Comparison of ENCODE assay signal across 1 cellular context in the genomic region with DNA sequence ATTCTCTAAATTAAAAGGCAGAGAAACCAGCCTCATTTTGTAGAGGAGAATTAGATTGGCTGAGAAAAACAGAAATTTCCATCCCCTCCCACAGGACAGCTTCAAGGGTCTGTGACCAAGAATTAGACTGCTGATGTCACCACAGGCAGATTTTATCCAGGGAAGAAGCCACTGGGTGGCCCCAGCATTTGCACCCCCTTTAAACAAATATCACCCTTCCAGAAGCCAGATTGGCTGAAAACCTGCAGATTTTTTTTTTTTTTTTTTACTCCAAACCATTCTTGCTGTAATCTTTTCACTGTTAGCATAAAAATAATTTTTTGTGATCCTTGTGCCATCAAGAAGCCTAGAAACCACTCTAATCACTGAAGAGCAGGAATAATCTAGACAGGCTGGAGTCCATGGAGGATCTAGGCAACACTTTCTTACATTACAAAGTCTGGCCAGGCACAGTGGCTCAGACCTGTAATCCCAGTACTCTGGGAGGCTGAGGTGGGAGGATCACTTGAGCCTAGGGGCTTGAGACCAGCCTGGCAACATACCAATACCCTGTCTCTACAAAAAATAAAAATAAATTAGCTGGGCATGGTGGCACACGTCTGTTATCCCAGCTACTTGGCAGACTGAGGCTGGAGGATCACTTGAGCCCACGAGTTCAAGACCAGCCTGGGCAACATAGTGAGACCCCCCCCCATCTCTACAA.
TF ChIP-seq lines count a peak whose summit lies in the region.

No MANE protein-coding gene starts in this region.

TF ChIP-seq in HEK293, 187 proteins besides CTCF, POLR2A, EP300 and RAD21 (continued from another document):
- TF ChIP-seq, protein P1, sequence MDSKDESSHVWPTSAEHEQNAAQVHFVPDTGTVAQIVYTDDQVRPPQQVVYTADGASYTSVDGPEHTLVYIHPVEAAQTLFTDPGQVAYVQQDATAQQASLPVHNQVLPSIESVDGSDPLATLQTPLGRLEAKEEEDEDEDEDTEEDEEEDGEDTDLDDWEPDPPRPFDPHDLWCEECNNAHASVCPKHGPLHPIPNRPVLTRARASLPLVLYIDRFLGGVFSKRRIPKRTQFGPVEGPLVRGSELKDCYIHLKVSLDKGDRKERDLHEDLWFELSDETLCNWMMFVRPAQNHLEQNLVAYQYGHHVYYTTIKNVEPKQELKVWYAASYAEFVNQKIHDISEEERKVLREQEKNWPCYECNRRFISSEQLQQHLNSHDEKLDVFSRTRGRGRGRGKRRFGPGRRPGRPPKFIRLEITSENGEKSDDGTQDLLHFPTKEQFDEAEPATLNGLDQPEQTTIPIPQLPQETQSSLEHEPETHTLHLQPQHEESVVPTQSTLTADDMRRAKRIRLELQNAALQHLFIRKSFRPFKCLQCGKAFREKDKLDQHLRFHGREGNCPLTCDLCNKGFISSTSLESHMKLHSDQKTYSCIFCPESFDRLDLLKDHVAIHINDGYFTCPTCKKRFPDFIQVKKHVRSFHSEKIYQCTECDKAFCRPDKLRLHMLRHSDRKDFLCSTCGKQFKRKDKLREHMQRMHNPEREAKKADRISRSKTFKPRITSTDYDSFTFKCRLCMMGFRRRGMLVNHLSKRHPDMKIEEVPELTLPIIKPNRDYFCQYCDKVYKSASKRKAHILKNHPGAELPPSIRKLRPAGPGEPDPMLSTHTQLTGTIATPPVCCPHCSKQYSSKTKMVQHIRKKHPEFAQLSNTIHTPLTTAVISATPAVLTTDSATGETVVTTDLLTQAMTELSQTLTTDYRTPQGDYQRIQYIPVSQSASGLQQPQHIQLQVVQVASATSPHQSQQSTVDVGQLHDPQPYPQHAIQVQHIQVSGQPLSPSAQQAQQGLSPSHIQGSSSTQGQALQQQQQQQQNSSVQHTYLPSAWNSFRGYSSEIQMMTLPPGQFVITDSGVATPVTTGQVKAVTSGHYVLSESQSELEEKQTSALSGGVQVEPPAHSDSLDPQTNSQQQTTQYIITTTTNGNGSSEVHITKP (tag by site-specific recombination; IDR thresholded peaks at IDR 0.05), result no peak
- TF ChIP-seq GLI4 (tag by site-specific recombination; IDR thresholded peaks at IDR 0.05), result no peak
- no peak for TF ChIP-seq SP7 (tag by site-specific recombination; IDR thresholded peaks at IDR 0.05)
- no peak for TF ChIP-seq ZNF658 (tag by site-specific recombination; IDR thresholded peaks at IDR 0.05)
- peak; percentile 24; the same call in 1 of the 2 replicates for TF ChIP-seq ZNF335 (tag by site-specific recombination; conservative IDR thresholded peaks at IDR 0.05)
- TF ChIP-seq ZNF174 (tag by site-specific recombination; IDR thresholded peaks at IDR 0.05), result no peak
- TF ChIP-seq ZNF707 (tag by site-specific recombination; IDR thresholded peaks at IDR 0.05), result no peak
- TF ChIP-seq, protein P2, sequence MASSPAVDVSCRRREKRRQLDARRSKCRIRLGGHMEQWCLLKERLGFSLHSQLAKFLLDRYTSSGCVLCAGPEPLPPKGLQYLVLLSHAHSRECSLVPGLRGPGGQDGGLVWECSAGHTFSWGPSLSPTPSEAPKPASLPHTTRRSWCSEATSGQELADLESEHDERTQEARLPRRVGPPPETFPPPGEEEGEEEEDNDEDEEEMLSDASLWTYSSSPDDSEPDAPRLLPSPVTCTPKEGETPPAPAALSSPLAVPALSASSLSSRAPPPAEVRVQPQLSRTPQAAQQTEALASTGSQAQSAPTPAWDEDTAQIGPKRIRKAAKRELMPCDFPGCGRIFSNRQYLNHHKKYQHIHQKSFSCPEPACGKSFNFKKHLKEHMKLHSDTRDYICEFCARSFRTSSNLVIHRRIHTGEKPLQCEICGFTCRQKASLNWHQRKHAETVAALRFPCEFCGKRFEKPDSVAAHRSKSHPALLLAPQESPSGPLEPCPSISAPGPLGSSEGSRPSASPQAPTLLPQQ (tag by site-specific recombination; IDR thresholded peaks at IDR 0.05), result peak; percentile 85
- TF ChIP-seq ZNF791 (tag by site-specific recombination; IDR thresholded peaks at IDR 0.05), result no peak
- TF ChIP-seq ZNF10 (tag by site-specific recombination; IDR thresholded peaks at IDR 0.05), result no peak
- TF ChIP-seq, protein P3, sequence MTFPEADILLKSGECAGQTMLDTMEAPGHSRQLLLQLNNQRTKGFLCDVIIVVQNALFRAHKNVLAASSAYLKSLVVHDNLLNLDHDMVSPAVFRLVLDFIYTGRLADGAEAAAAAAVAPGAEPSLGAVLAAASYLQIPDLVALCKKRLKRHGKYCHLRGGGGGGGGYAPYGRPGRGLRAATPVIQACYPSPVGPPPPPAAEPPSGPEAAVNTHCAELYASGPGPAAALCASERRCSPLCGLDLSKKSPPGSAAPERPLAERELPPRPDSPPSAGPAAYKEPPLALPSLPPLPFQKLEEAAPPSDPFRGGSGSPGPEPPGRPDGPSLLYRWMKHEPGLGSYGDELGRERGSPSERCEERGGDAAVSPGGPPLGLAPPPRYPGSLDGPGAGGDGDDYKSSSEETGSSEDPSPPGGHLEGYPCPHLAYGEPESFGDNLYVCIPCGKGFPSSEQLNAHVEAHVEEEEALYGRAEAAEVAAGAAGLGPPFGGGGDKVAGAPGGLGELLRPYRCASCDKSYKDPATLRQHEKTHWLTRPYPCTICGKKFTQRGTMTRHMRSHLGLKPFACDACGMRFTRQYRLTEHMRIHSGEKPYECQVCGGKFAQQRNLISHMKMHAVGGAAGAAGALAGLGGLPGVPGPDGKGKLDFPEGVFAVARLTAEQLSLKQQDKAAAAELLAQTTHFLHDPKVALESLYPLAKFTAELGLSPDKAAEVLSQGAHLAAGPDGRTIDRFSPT (tag by site-specific recombination; IDR thresholded peaks at IDR 0.05), result no peak
- TF ChIP-seq, protein P4, sequence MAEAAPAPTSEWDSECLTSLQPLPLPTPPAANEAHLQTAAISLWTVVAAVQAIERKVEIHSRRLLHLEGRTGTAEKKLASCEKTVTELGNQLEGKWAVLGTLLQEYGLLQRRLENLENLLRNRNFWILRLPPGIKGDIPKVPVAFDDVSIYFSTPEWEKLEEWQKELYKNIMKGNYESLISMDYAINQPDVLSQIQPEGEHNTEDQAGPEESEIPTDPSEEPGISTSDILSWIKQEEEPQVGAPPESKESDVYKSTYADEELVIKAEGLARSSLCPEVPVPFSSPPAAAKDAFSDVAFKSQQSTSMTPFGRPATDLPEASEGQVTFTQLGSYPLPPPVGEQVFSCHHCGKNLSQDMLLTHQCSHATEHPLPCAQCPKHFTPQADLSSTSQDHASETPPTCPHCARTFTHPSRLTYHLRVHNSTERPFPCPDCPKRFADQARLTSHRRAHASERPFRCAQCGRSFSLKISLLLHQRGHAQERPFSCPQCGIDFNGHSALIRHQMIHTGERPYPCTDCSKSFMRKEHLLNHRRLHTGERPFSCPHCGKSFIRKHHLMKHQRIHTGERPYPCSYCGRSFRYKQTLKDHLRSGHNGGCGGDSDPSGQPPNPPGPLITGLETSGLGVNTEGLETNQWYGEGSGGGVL (tag by site-specific recombination; IDR thresholded peaks at IDR 0.05), result no peak
- no peak for TF ChIP-seq ZNF510 (tag by site-specific recombination; IDR thresholded peaks at IDR 0.05; ENCODE audit: insufficient replicate concordance)
- no peak for TF ChIP-seq SCRT2 (tag by site-specific recombination; IDR thresholded peaks at IDR 0.05)
- TF ChIP-seq KLF16 (tag by site-specific recombination; IDR thresholded peaks at IDR 0.05), result no peak
- TF ChIP-seq, protein P5, sequence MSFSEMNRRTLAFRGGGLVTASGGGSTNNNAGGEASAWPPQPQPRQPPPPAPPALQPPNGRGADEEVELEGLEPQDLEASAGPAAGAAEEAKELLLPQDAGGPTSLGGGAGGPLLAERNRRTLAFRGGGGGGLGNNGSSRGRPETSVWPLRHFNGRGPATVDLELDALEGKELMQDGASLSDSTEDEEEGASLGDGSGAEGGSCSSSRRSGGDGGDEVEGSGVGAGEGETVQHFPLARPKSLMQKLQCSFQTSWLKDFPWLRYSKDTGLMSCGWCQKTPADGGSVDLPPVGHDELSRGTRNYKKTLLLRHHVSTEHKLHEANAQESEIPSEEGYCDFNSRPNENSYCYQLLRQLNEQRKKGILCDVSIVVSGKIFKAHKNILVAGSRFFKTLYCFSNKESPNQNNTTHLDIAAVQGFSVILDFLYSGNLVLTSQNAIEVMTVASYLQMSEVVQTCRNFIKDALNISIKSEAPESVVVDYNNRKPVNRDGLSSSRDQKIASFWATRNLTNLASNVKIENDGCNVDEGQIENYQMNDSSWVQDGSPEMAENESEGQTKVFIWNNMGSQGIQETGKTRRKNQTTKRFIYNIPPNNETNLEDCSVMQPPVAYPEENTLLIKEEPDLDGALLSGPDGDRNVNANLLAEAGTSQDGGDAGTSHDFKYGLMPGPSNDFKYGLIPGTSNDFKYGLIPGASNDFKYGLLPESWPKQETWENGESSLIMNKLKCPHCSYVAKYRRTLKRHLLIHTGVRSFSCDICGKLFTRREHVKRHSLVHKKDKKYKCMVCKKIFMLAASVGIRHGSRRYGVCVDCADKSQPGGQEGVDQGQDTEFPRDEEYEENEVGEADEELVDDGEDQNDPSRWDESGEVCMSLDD (tag by site-specific recombination; IDR thresholded peaks at IDR 0.05), result no peak
- TF ChIP-seq, protein P6, sequence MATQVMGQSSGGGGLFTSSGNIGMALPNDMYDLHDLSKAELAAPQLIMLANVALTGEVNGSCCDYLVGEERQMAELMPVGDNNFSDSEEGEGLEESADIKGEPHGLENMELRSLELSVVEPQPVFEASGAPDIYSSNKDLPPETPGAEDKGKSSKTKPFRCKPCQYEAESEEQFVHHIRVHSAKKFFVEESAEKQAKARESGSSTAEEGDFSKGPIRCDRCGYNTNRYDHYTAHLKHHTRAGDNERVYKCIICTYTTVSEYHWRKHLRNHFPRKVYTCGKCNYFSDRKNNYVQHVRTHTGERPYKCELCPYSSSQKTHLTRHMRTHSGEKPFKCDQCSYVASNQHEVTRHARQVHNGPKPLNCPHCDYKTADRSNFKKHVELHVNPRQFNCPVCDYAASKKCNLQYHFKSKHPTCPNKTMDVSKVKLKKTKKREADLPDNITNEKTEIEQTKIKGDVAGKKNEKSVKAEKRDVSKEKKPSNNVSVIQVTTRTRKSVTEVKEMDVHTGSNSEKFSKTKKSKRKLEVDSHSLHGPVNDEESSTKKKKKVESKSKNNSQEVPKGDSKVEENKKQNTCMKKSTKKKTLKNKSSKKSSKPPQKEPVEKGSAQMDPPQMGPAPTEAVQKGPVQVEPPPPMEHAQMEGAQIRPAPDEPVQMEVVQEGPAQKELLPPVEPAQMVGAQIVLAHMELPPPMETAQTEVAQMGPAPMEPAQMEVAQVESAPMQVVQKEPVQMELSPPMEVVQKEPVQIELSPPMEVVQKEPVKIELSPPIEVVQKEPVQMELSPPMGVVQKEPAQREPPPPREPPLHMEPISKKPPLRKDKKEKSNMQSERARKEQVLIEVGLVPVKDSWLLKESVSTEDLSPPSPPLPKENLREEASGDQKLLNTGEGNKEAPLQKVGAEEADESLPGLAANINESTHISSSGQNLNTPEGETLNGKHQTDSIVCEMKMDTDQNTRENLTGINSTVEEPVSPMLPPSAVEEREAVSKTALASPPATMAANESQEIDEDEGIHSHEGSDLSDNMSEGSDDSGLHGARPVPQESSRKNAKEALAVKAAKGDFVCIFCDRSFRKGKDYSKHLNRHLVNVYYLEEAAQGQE (tag by site-specific recombination; IDR thresholded peaks at IDR 0.05), result no peak
- TF ChIP-seq, protein P7, sequence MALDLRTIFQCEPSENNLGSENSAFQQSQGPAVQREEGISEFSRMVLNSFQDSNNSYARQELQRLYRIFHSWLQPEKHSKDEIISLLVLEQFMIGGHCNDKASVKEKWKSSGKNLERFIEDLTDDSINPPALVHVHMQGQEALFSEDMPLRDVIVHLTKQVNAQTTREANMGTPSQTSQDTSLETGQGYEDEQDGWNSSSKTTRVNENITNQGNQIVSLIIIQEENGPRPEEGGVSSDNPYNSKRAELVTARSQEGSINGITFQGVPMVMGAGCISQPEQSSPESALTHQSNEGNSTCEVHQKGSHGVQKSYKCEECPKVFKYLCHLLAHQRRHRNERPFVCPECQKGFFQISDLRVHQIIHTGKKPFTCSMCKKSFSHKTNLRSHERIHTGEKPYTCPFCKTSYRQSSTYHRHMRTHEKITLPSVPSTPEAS (tag by site-specific recombination; IDR thresholded peaks at IDR 0.05), result no peak
- TF ChIP-seq ZXDB (tag by site-specific recombination; IDR thresholded peaks at IDR 0.05), result no peak
- peak; percentile 59; the same call in 1 of the 2 replicates for TF ChIP-seq ZFP69B (tag by site-specific recombination; IDR thresholded peaks at IDR 0.05)
